ENCODE assay signal across 31 cellular contexts in the genomic region with DNA sequence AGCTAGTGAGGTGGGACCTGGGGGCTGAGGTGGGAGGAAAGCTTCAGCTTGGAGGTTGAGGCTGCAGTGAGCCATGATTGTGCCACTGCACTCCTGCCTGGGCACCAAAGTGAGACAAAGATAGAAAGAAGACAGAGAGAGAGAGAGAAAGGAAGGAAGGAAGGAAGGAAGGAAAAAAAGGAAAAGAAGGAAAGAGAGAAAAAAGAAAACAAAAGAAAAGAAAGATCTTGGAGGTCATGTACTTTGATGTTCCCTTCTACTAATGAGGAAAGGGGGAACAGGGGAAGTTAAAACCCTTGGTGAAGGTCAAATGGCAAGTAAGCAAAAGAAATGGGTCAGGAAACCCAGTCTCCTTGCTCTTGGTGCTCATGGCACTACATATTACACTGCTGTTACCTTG.
"Had no signal": no experiment of that assay in that cellular context is flagged by ENCODE, and none has a peak within 500 bp of the region (broad histone marks: within the 10 kb centered on the region; RNA-seq: fewer than 3 reads in every experiment).

No MANE protein-coding gene starts in this region.

- H3K27ac ChIP-seq: epithelial cell of prostate, gastrocnemius medialis, heart left ventricle, hepatocyte, prostate gland, right atrium auricular region, suprapubic skin, thyroid gland, vagina had no signal

- H3K9me3 ChIP-seq: gastrocnemius medialis, heart left ventricle, mucosa of descending colon, prostate gland, right atrium auricular region, suprapubic skin, thyroid gland, vagina had no signal

- DNase-seq: dorsolateral prefrontal cortex; effector CD4-positive, alpha-beta T cell; endodermal cell; gastrocnemius medialis; heart left ventricle; kidney; mucosa of descending colon; naive B cell; nucleus accumbens; stimulated activated CD4-positive, alpha-beta T cell treated with anti-CD3 and anti-CD28 coated beads, Interleukin-12 subunit alpha, Interleukin-12 subunit beta, amount 100 ng/mL, for 4 hours; stimulated activated CD4-positive, alpha-beta T cell treated with anti-CD3 and anti-CD28 coated beads, Interleukin-1b, Interleukin-23, amount 100 ng/mL, for 48 hours; stimulated activated CD4-positive, alpha-beta T cell treated with anti-CD3 and anti-CD28 coated beads, Interleukin-4, amount 100 ng/mL, for 1 hour; stimulated activated CD8-positive, alpha-beta memory T cell treated with anti-CD3 and anti-CD28 coated beads, Interleukin-4, amount 100 ng/mL, for 48 hours; stimulated activated naive CD4-positive, alpha-beta T cell; stimulated activated naive CD8-positive, alpha-beta T cell treated with anti-CD3 and anti-CD28 coated beads, Interleukin-15, amount 100 ng/mL, for 72 hours; thyroid gland; trophoblast cell had no signal

- H3K27ac Mint-ChIP-seq: endodermal cell; memory B cell; mesothelial cell of epicardium; natural killer cell treated with Interleukin-12 subunit alpha and Interleukin-12 subunit beta and Interleukin-15 and Interleukin-18, amount 100 ng/mL, for 72 hours; stimulated activated naive CD8-positive, alpha-beta T cell treated with anti-CD3 and anti-CD28 coated beads, Interleukin-15, amount 100 ng/mL, for 72 hours had no signal

- H3K4me3 Mint-ChIP-seq: endodermal cell; memory B cell; mesothelial cell of epicardium; natural killer cell treated with Interleukin-12 subunit alpha and Interleukin-12 subunit beta and Interleukin-15 and Interleukin-18, amount 100 ng/mL, for 72 hours; stimulated activated naive CD8-positive, alpha-beta T cell treated with anti-CD3 and anti-CD28 coated beads, Interleukin-15, amount 100 ng/mL, for 72 hours had no signal

- H3K4me3 ChIP-seq: dorsolateral prefrontal cortex, gastrocnemius medialis, heart left ventricle, hepatocyte, lung, mucosa of descending colon, prostate gland, right atrium auricular region, smooth muscle cell, suprapubic skin, thyroid gland, vagina had no signal

- ATAC-seq: esophagus mucosa; gastrocnemius medialis; heart left ventricle; left lobe of liver; mucosa of descending colon; natural killer cell treated with Interleukin-12 subunit alpha and Interleukin-12 subunit beta and Interleukin-15 and Interleukin-18, amount 100 ng/mL, for 72 hours; sciatic nerve; stimulated activated naive CD8-positive, alpha-beta T cell treated with anti-CD3 and anti-CD28 coated beads, Interleukin-15, amount 100 ng/mL, for 72 hours had no signal

- H3K36me3 ChIP-seq: gastrocnemius medialis, heart left ventricle, prostate gland, right atrium auricular region, suprapubic skin, thyroid gland, vagina had no signal

- H3K9me3 Mint-ChIP-seq: endodermal cell; memory B cell; mesothelial cell of epicardium; naive B cell; natural killer cell treated with Interleukin-12 subunit alpha and Interleukin-12 subunit beta and Interleukin-15 and Interleukin-18, amount 100 ng/mL, for 72 hours; stimulated activated naive CD8-positive, alpha-beta T cell treated with anti-CD3 and anti-CD28 coated beads, Interleukin-15, amount 100 ng/mL, for 72 hours had no signal

- H3K27me3 ChIP-seq: dorsolateral prefrontal cortex, hepatocyte, right atrium auricular region, suprapubic skin, thyroid gland, vagina had no signal

- H3K36me3 Mint-ChIP-seq: memory B cell; mesothelial cell of epicardium; naive B cell; natural killer cell treated with Interleukin-12 subunit alpha and Interleukin-12 subunit beta and Interleukin-15 and Interleukin-18, amount 100 ng/mL, for 72 hours had no signal

- H3K4me1 ChIP-seq: prostate gland had no signal
